ENCODE assay signal across 16 cellular contexts in genomic region chr17:10069301-10069700, GRCh38.
A peak's percentile ranks its signal among the peaks of the same experiment; 100 is the strongest.
DNase-seq lines count a peak whose midpoint lies in the region; ATAC-seq and TF ChIP-seq lines count a peak whose summit lies in the region.
"Had no signal": no experiment of that assay in that cellular context is flagged by ENCODE, and none has a peak within 500 bp of the region (broad histone marks: within the 10 kb centered on the region; RNA-seq: fewer than 3 reads in every experiment).

No MANE protein-coding gene starts in this region.

- H3K4me3 ChIP-seq in coronary artery, result no peak overlapping the region
- H3K4me3 ChIP-seq in heart right ventricle, result no peak overlapping the region
- no peak overlapping the region for H3K4me3 ChIP-seq in upper lobe of left lung
- H3K4me3 ChIP-seq: Peyer's patch, stomach had no signal

- H3K4me1 ChIP-seq in heart right ventricle (peaks cover 5 to 46% (median 18%) of the 10 kb centered on the region in 9 donors), upper lobe of left lung (peaks cover 0 to 7% (median under 1%) of the 10 kb centered on the region in 4 donors)
- H3K4me1 ChIP-seq: Peyer's patch, stomach had no signal

- TF ChIP-seq POLR2A in upper lobe of left lung (IDR thresholded peaks at IDR 0.05), result no peak

- no peak for DNase-seq in coronary artery (ENCODE audit: low spot score)
- DNase-seq in heart right ventricle, result peak in 1 of 2 donors; percentile 66
- DNase-seq in posterior vena cava (ENCODE audit: low spot score), result peak; percentile 81
- DNase-seq in upper lobe of left lung, result peak in 1 of 2 donors; percentile 37
- DNase-seq in iPS-NIHi11 (ENCODE audit: low spot score), result no peak
- DNase-seq in activated gamma-delta T cell treated with Interleukin-2 at 50 U/mL for 16 hours, result no peak
- DNase-seq in SIG-M5 treated with dmso at 0.1 percent for 504 hours (lab: John Stamatoyannopoulos, UW; ENCODE audit: unreplicated experiment), result no peak
- DNase-seq: activated CD4-positive, alpha-beta T cell treated with anti-CD3 and anti-CD28 coated beads for 1 hour; activated naive CD8-positive, alpha-beta T cell treated with anti-CD3 and anti-CD28 coated beads, Interleukin-2, amount 10 ng/mL, durations not matched to agents 7 days and 5 days; COR-L47; EL; NCI-H82; occipital lobe; Peyer's patch; stomach had no signal

- H3K9me3 ChIP-seq in heart right ventricle (peaks cover 0 to 12% (median 5%) of the 10 kb centered on the region in 11 donors), upper lobe of left lung (peaks cover 0 to 4% (median 0%) of the 10 kb centered on the region in 4 donors)
- H3K9me3 ChIP-seq: Peyer's patch had no signal

- H3K27me3 ChIP-seq in heart right ventricle (no peaks in the 10 kb centered on the region), upper lobe of left lung (no peaks in the 10 kb centered on the region)
- H3K27me3 ChIP-seq: Peyer's patch, stomach had no signal

- TF ChIP-seq CTCF in coronary artery (IDR thresholded peaks at IDR 0.05), result no peak
- TF ChIP-seq CTCF in heart right ventricle (IDR thresholded peaks at IDR 0.05), result no peak
- TF ChIP-seq CTCF in upper lobe of left lung (IDR thresholded peaks at IDR 0.05), result no peak

- peak overlapping the region; percentile 10 to 66 for H3K27ac ChIP-seq in coronary artery
- peak overlapping the region in 7 of 10 donors; percentile 22 to 78 (median 56) for H3K27ac ChIP-seq in heart right ventricle
- peak overlapping the region in 1 of 4 donors; percentile 22 for H3K27ac ChIP-seq in upper lobe of left lung

- no peak for TF ChIP-seq EP300 in upper lobe of left lung (IDR thresholded peaks at IDR 0.05)

- intact Hi-C loops in heart right ventricle (cut with DNase I) (no loop called here), posterior vena cava (cut with DNase I) (no loop called here)

- ATAC-seq in heart right ventricle (peak; percentile 57 to 86 (median 74)), upper lobe of left lung (ENCODE audit: low FRiP score in 2 of 2) (peak; percentile 65 to 78), GM18511 (IDR thresholded peaks at IDR 0.05; ENCODE audit: unreplicated experiment) (no peak)

- H3K36me3 ChIP-seq in heart right ventricle (no peaks in the 10 kb centered on the region), upper lobe of left lung (no peaks in the 10 kb centered on the region)
- H3K36me3 ChIP-seq: Peyer's patch, stomach had no signal

- 47 to 50% methylated on average over 5 of the region's 5 CpGs for WGBS in heart right ventricle, 2 donors
- 57 to 67% methylated on average over 5 of the region's 5 CpGs for WGBS in upper lobe of left lung, 2 donors
